ENCODE assay signal across 7 cellular contexts in the genomic region with DNA sequence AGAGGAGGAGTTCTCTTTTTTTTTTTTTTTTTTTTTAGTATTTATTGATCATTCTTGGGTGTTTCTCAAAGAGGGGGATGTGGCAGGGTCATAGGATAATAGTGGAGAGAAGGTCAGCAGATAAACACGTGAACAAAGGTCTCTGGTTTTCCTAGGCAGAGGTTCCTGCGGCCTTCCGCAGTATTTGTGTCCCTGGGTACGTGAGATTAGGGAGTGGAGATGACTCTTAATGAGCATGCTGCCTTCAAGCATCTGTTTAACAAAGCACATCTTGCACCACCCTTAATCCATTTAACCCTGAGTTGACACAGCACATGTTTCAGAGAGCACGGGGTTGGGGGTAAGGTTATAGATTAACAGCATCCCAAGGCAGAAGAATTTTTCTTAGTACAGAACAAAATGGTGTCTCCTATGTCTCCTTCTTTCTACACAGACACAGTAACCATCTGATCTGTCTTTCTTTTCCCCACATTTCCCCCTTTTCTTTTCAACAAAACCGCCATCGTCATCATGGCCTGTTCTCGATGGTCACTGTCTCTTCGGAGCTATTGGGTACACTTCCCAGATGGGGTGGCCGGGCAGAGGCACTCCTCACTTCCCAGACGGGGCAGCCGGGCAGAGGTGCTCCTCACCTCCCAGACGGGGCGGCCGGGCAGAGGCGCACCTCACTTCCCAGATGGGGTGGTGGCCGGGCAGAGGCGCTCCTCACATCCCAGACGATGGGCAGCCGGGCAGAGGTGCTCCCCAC. TPM values are rescaled to one million over a fixed set of nuclear protein-coding genes. Genes with fewer than 3 reads are reported as not detected.
DNase-seq lines count a peak whose midpoint lies in the region; ATAC-seq and TF ChIP-seq lines count a peak whose summit lies in the region.
"Not testable (repeated sequence)": the region's sequence is repeated elsewhere in the genome, so short reads cannot be mapped to it uniquely, and the experiment has no call there.

No MANE protein-coding gene starts in this region.

- not testable (repeated sequence) for H3K27me3 ChIP-seq in BLaER1 treated with 17β-estradiol and CSF1 and Interleukin-3, amounts not matched to agents 10 nM and 100 nM; endodermal cell (ENCODE audit: control insufficient read depth, insufficient read depth, low read length, poor library complexity, severe bottlenecking); right cardiac atrium (ENCODE audit: control insufficient read depth, insufficient read depth)

- H3K4me2 ChIP-seq in BLaER1 treated with 17β-estradiol and CSF1 and Interleukin-3, amounts not matched to agents 10 nM and 100 nM = not testable (repeated sequence)

- not testable (repeated sequence) for H3K27ac ChIP-seq in BLaER1 treated with 17β-estradiol and CSF1 and Interleukin-3, amounts not matched to agents 10 nM and 100 nM; endodermal cell (ENCODE audit: low read depth, low read length); right cardiac atrium (ENCODE audit: low read length)

- peak overlapping the region in 9 of 10 experiments; percentile 12 to 58 (median 36); a peak in 14 of 20 replicates for H3K4me3 ChIP-seq in BLaER1 treated with 17β-estradiol and CSF1 and Interleukin-3, amounts not matched to agents 10 nM and 100 nM
- peak overlapping the region; percentile 75 for H3K4me3 ChIP-seq in endodermal cell (ENCODE audit: low read length)
- not testable (repeated sequence) for H3K4me3 ChIP-seq in right cardiac atrium (ENCODE audit: low read length)

- 97 to 100% methylated on average over 4 to 19 of the region's 20 CpGs for WGBS in endodermal cell (ENCODE audit: insufficient coverage in 1 of 2, insufficient read length in 1 of 2), 2 experiments
- 98% methylated on average over 19 of the region's 20 CpGs for WGBS in right cardiac atrium

- H4K20me1 ChIP-seq in BLaER1 treated with 17β-estradiol and CSF1 and Interleukin-3, amounts not matched to agents 10 nM and 100 nM = not testable (repeated sequence)

- not testable (repeated sequence) for H3K27me3 Mint-ChIP-seq in WTC11 (ENCODE audit: low read depth); activated naive CD8-positive, alpha-beta T cell treated with anti-CD3 and anti-CD28 coated beads, Interleukin-2, amount 50 U/mL, for 24 hours; endodermal cell (ENCODE audit: insufficient read depth); naive thymus-derived CD8-positive, alpha-beta T cell

- ATAC-seq in WTC11; activated naive CD8-positive, alpha-beta T cell treated with anti-CD3 and anti-CD28 coated beads, Interleukin-2, amount 50 U/mL, for 24 hours; right cardiac atrium; naive thymus-derived CD8-positive, alpha-beta T cell: not testable (repeated sequence)

- peaks cover 87 to 100% (median 94%) of the 10 kb centered on the region in 11 experiments for H3K9me3 ChIP-seq in BLaER1 treated with 17β-estradiol and CSF1 and Interleukin-3, amounts not matched to agents 10 nM and 100 nM (replicated peaks in 1 of 11)
- peaks cover 86% of the 10 kb centered on the region for H3K9me3 ChIP-seq in endodermal cell (ENCODE audit: control insufficient read depth, low read length)
- not testable (repeated sequence) for H3K9me3 ChIP-seq in right cardiac atrium (ENCODE audit: control insufficient read depth, low read length)

- TF ChIP-seq CTCF in WTC11 (IDR thresholded peaks at IDR 0.05); endodermal cell (conservative IDR thresholded peaks at IDR 0.05): not testable (repeated sequence)

- peaks cover 54% of the 10 kb centered on the region for H3K9me3 Mint-ChIP-seq in WTC11
- not testable (repeated sequence) for H3K9me3 Mint-ChIP-seq in activated naive CD8-positive, alpha-beta T cell treated with anti-CD3 and anti-CD28 coated beads, Interleukin-2, amount 50 U/mL, for 24 hours
- peaks cover 86% of the 10 kb centered on the region for H3K9me3 Mint-ChIP-seq in endodermal cell
- H3K9me3 Mint-ChIP-seq in naive thymus-derived CD8-positive, alpha-beta T cell = peaks cover 0 to 19% (median 4%) of the 10 kb centered on the region in 9 donors

- not testable (repeated sequence) for H3K4me1 ChIP-seq in BLaER1 treated with 17β-estradiol and CSF1 and Interleukin-3, amounts not matched to agents 10 nM and 100 nM; endodermal cell (ENCODE audit: control insufficient read depth, insufficient read depth, low read length); right cardiac atrium (ENCODE audit: control insufficient read depth, insufficient read depth, low read length)

- not testable (repeated sequence) for H3K9ac ChIP-seq in BLaER1 treated with 17β-estradiol and CSF1 and Interleukin-3, amounts not matched to agents 10 nM and 100 nM; endodermal cell (ENCODE audit: extremely low read depth, low read length, poor library complexity, severe bottlenecking)

- H3K36me3 ChIP-seq in BLaER1 treated with 17β-estradiol and CSF1 and Interleukin-3, amounts not matched to agents 10 nM and 100 nM = peaks cover 69 to 97% (median 77%) of the 10 kb centered on the region in 11 experiments
- H3K36me3 ChIP-seq in endodermal cell (ENCODE audit: control insufficient read depth, insufficient read depth, low read length) = peaks cover 37% of the 10 kb centered on the region

- CTCF ChIA-PET in WTC11 (lab: Charles Lee) = not testable (repeated sequence)

- H3K36me3 Mint-ChIP-seq in WTC11 (peaks cover 72% of the 10 kb centered on the region), endodermal cell (ENCODE audit: low read depth) (peaks cover 72% of the 10 kb centered on the region)
- H3K36me3 Mint-ChIP-seq in activated naive CD8-positive, alpha-beta T cell treated with anti-CD3 and anti-CD28 coated beads, Interleukin-2, amount 50 U/mL, for 24 hours (ENCODE audit: low read depth) = peaks cover 34% of the 10 kb centered on the region
- peaks cover 11 to 44% (median 35%) of the 10 kb centered on the region in 3 donors for H3K36me3 Mint-ChIP-seq in naive thymus-derived CD8-positive, alpha-beta T cell

- H3K4me3 Mint-ChIP-seq in WTC11; activated naive CD8-positive, alpha-beta T cell treated with anti-CD3 and anti-CD28 coated beads, Interleukin-2, amount 50 U/mL, for 24 hours; endodermal cell; naive thymus-derived CD8-positive, alpha-beta T cell: not testable (repeated sequence)

- peak; percentile 68 for DNase-seq in NCI-H82 (lab: John Stamatoyannopoulos, UW)
- DNase-seq in WTC11 (ENCODE audit: low spot score); activated naive CD8-positive, alpha-beta T cell treated with anti-CD3 and anti-CD28 coated beads, Interleukin-2, amount 50 U/mL, for 24 hours; endodermal cell; naive thymus-derived CD8-positive, alpha-beta T cell: not testable (repeated sequence)
- DNase-seq in right cardiac atrium = peak in 2 of 3 donors; percentile 9 to 41

- intact Hi-C loops in right cardiac atrium (cut with DNase I) = not testable (repeated sequence)

- not testable (repeated sequence) for H3K4me1 Mint-ChIP-seq in WTC11, endodermal cell
- H3K4me1 Mint-ChIP-seq in activated naive CD8-positive, alpha-beta T cell treated with anti-CD3 and anti-CD28 coated beads, Interleukin-2, amount 50 U/mL, for 24 hours = peaks cover 23% of the 10 kb centered on the region
- H3K4me1 Mint-ChIP-seq in naive thymus-derived CD8-positive, alpha-beta T cell = peaks cover 9 to 42% (median 28%) of the 10 kb centered on the region in 4 donors

- POLR2A ChIA-PET in WTC11 (lab: Charles Lee); naive thymus-derived CD8-positive, alpha-beta T cell (lab: Charles Lee): not testable (repeated sequence)

- not testable (repeated sequence) for H3K27ac Mint-ChIP-seq in WTC11, endodermal cell
- peak overlapping the region; percentile 49 for H3K27ac Mint-ChIP-seq in activated naive CD8-positive, alpha-beta T cell treated with anti-CD3 and anti-CD28 coated beads, Interleukin-2, amount 50 U/mL, for 24 hours
- peak overlapping the region in 6 of 10 donors; percentile 9 to 46 (median 28) for H3K27ac Mint-ChIP-seq in naive thymus-derived CD8-positive, alpha-beta T cell

TF ChIP-seq in WTC11, 78 proteins besides CTCF, POLR2A, EP300 and RAD21:
- peak; percentile 40; the same call in 1 of the 2 replicates for TF ChIP-seq GABPB1 (CRISPR knock-in tag; IDR thresholded peaks at IDR 0.05)

RNA-seq across cellular contexts. Expression of a gene that starts 14.9 kb away (rescaled TPM):
- total RNA-seq in WTC11 (2021) (21.3 to 22.7 TPM (median 22.7 TPM) in 3 replicates), endodermal cell (10 to 100 TPM; 20.5 to 29.3 TPM), right cardiac atrium (100 to 1,000 TPM; 144 to 164 (median 155) TPM)
- 39.0 TPM for polyA plus RNA-seq in endodermal cell (2013, experiment 1 of 2)
- polyA plus RNA-seq in endodermal cell (2013, experiment 2 of 2) = 37.2 TPM
- polyA plus RNA-seq in right cardiac atrium = 89.7 TPM
- 10 to 100 TPM; 83.3 to 93.2 TPM for total RNA-seq in naive thymus-derived CD8-positive, alpha-beta T cell
- 10 to 100 TPM; 68.5 to 70.9 (median 70.6) TPM for polyA plus RNA-seq in naive thymus-derived CD8-positive, alpha-beta T cell
